In genomic region chr9:104748359-104749031, GRCh38 we compare ENCODE assay signal across 7 cellular contexts. TPM values are rescaled to one million over a fixed set of nuclear protein-coding genes. Genes with fewer than 3 reads are reported as not detected.
DNase-seq lines count a peak whose midpoint lies in the region; ATAC-seq and TF ChIP-seq lines count a peak whose summit lies in the region.

No MANE protein-coding gene starts in this region.

- peaks cover 0 to 28% (median 0%) of the 10 kb centered on the region in 3 donors for H3K36me3 ChIP-seq in esophagus squamous epithelium

- peaks cover 31% of the 10 kb centered on the region for H3K4me1 Mint-ChIP-seq in T-helper 2 cell treated with Interferon-gamma antibody and Interleukin-4, amounts not matched to agents 5 μg/mL and 100 μg/mL, for 36 hours (ENCODE audit: low read depth)
- peaks cover 29% of the 10 kb centered on the region for H3K4me1 Mint-ChIP-seq in nephron progenitor cell

- H3K27ac Mint-ChIP-seq in T-helper 2 cell treated with Interferon-gamma antibody and Interleukin-4, amounts not matched to agents 5 μg/mL and 100 μg/mL, for 36 hours, result peak overlapping the region; percentile 95
- H3K27ac Mint-ChIP-seq in nephron progenitor cell, result peak overlapping the region; percentile 54

- H3K27ac ChIP-seq in esophagus squamous epithelium, result peak overlapping the region; percentile 92 to 98 (median 96)

- TF ChIP-seq POLR2A in GM18505 (IDR thresholded peaks at IDR 0.05; ENCODE audit: borderline replicate concordance, extremely low read depth, insufficient read depth, insufficient read length) (no peak), esophagus squamous epithelium (IDR thresholded peaks at IDR 0.05) (no peak)

- no peaks in the 10 kb centered on the region for H3K9me3 ChIP-seq in esophagus squamous epithelium

- no peak for TF ChIP-seq CTCF in esophagus squamous epithelium (IDR thresholded peaks at IDR 0.05)
- no peak for TF ChIP-seq CTCF in nephron progenitor cell (IDR thresholded peaks at IDR 0.05)

- intact Hi-C loops in esophagus squamous epithelium (cut with DNase I), result no loop called here

- peak; percentile 1 for ATAC-seq in GM18505 (IDR thresholded peaks at IDR 0.05; ENCODE audit: unreplicated experiment)
- ATAC-seq in HG03045 (IDR thresholded peaks at IDR 0.05; ENCODE audit: unreplicated experiment), result peak; percentile 3

- no peaks in the 10 kb centered on the region for H3K27me3 Mint-ChIP-seq in T-helper 2 cell treated with Interferon-gamma antibody and Interleukin-4, amounts not matched to agents 5 μg/mL and 100 μg/mL, for 36 hours (ENCODE audit: low read depth)
- peaks cover 8% of the 10 kb centered on the region for H3K27me3 Mint-ChIP-seq in nephron progenitor cell (ENCODE audit: low read depth, poor library complexity)

- no peak for DNase-seq in T-helper 2 cell treated with Interferon-gamma antibody and Interleukin-4, amounts not matched to agents 5 μg/mL and 100 μg/mL, for 36 hours (ENCODE audit: low spot score)
- no peak for DNase-seq in esophagus squamous epithelium (lab: John Stamatoyannopoulos, UW)
- no peak for DNase-seq in nephron progenitor cell
- no peak for DNase-seq in 8988T
- no peak for DNase-seq in ecto neural progenitor cell (ENCODE audit: low spot score)

- H3K4me3 ChIP-seq in esophagus squamous epithelium, result peak overlapping the region; percentile 60 to 88 (median 80)

- WGBS in esophagus squamous epithelium, 2 donors, result 10 to 16% methylated on average over 8 to 12 of the region's 19 CpGs

- H3K4me3 Mint-ChIP-seq in T-helper 2 cell treated with Interferon-gamma antibody and Interleukin-4, amounts not matched to agents 5 μg/mL and 100 μg/mL, for 36 hours, result peak overlapping the region; percentile 94
- H3K4me3 Mint-ChIP-seq in nephron progenitor cell, result peak overlapping the region; percentile 98

- H3K27me3 ChIP-seq in esophagus squamous epithelium, result no peaks in the 10 kb centered on the region

- H3K4me1 ChIP-seq in esophagus squamous epithelium, result peaks cover 5 to 20% (median 14%) of the 10 kb centered on the region in 3 donors

- peaks cover 17% of the 10 kb centered on the region for H3K36me3 Mint-ChIP-seq in T-helper 2 cell treated with Interferon-gamma antibody and Interleukin-4, amounts not matched to agents 5 μg/mL and 100 μg/mL, for 36 hours (ENCODE audit: low read depth)
- H3K36me3 Mint-ChIP-seq in nephron progenitor cell (ENCODE audit: low read depth), result peaks cover 6% of the 10 kb centered on the region

- no peaks in the 10 kb centered on the region for H3K9me3 Mint-ChIP-seq in T-helper 2 cell treated with Interferon-gamma antibody and Interleukin-4, amounts not matched to agents 5 μg/mL and 100 μg/mL, for 36 hours
- H3K9me3 Mint-ChIP-seq in nephron progenitor cell, result no peaks in the 10 kb centered on the region

RNA-seq across cellular contexts. Expression of gene NIPSNAP3A, which starts 1.0 kb away (rescaled TPM):
- total RNA-seq in esophagus squamous epithelium, result 10 to 100 TPM; 20.1 to 34.2 (median 30.2) TPM

RNA-seq across cellular contexts. Expression of gene NIPSNAP3B, which starts 15.4 kb away (rescaled TPM):
- 1 to 10 TPM in 1 of 4 donors, under 1 TPM in 1, not detected in 2; 0.13 to 2.7 TPM for total RNA-seq in esophagus squamous epithelium

RNA-seq across cellular contexts. Expression of gene OR13D1, which starts 54.2 kb away (rescaled TPM):
- total RNA-seq in esophagus squamous epithelium, result not detected
